2 cellular contexts compared by ENCODE assay signal in the genomic region with DNA sequence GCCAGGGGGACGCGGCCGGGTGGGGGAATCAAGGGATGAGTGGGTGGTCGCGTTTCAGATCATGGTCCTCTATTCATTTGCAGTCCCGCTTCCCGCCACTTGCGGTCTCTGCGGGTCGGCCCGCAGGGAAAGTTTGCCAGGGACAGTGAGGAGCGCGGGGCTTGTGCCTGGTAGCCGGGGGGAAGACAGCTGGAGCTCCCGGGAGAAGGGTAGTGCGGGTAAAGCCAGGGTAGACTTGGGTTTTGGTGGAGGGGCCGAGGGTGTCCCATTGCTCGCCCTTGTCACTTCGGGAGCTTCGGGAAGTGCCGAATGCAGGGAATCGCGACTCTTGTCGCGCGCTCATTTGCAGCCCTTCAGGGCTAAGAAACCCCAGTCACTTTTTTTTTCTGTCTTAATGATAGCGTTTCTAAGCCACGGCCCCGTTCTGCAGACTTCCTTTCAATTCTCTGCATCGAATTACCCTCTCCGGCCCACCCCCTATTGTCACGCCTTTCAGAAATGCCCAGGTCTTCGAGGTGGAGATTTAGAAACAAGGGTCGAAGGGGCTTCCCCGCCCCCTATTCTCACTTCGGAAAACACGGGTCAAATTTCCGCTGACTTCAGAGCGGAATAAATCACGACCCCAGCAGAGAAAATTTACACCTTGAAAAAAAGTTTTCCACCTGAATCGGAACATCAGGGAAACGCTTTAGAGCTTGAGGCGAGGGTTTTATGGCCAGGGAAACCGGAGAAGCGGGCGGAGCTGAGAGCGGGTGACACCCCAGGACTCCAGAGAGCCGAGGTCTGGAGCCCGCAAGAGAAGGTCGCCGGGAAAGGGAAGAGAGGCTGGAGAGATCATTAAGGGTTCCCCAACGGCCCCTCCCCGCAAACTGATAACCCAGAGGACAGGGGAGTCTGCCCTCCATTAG.
TF ChIP-seq lines count a peak whose summit lies in the region.

No MANE protein-coding gene starts in this region.

TF ChIP-seq in IMR-90, 13 proteins besides CTCF, POLR2A, EP300 and RAD21:
- no peak for TF ChIP-seq RFX5 (IDR thresholded peaks at IDR 0.05; ENCODE audit: low read depth, low read length)
- TF ChIP-seq CEBPB (IDR thresholded peaks at IDR 0.05; ENCODE audit: low read depth, low read length): no peak
- TF ChIP-seq, protein P1, sequence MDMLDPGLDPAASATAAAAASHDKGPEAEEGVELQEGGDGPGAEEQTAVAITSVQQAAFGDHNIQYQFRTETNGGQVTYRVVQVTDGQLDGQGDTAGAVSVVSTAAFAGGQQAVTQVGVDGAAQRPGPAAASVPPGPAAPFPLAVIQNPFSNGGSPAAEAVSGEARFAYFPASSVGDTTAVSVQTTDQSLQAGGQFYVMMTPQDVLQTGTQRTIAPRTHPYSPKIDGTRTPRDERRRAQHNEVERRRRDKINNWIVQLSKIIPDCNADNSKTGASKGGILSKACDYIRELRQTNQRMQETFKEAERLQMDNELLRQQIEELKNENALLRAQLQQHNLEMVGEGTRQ (IDR thresholded peaks at IDR 0.05; ENCODE audit: low read depth, low read length): no peak
- no peak for TF ChIP-seq MXI1 (IDR thresholded peaks at IDR 0.05; ENCODE audit: borderline replicate concordance, low read depth, low read length)
- no peak for TF ChIP-seq MAZ (IDR thresholded peaks at IDR 0.05; ENCODE audit: borderline replicate concordance, low read depth, low read length)
- no peak for TF ChIP-seq RCOR1 (IDR thresholded peaks at IDR 0.05; ENCODE audit: insufficient replicate concordance, low read length)

TF ChIP-seq in neural cell, 6 proteins besides CTCF, POLR2A, EP300 and RAD21:
- peak; percentile 5 for TF ChIP-seq MXI1 (conservative IDR thresholded peaks at IDR 0.05; ENCODE audit: poor library complexity, severe bottlenecking)
- no peak for TF ChIP-seq TAF1 (IDR thresholded peaks at IDR 0.05; ENCODE audit: low read depth)
